17 cellular contexts compared by ENCODE assay signal in the genomic region with DNA sequence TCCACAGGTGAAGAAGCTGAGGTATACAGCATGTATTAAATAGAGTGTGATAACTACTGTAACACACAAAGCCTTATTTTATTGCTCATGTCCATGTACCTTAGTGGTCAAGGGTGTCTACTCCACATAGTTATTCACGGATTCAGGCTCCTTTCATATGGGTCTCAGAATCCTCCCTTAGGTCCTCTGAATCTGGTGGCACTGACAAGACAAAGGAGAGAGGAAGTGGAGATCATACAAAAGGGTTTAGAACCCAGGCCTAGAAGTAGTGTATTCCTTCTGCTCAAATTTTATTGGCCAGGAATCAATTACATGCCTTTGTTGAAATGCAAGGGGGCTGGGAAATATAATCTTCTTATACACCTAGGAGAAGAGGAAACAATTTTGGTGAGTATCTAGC.
DNase-seq lines count a peak whose midpoint lies in the region; ATAC-seq, FAIRE-seq and TF ChIP-seq lines count a peak whose summit lies in the region.
"Had no signal": no experiment of that assay in that cellular context is flagged by ENCODE, and none has a peak within 500 bp of the region (broad histone marks: within the 10 kb centered on the region; RNA-seq: fewer than 3 reads in every experiment).

No MANE protein-coding gene starts in this region.

- H3K27me3 ChIP-seq in GM12878 (replicated peaks in 1 of 2; ENCODE audit: control insufficient read depth in 2 of 2, insufficient read depth in 2 of 2, low read length in 1 of 2) (no peaks in the 10 kb centered on the region), esophagus muscularis mucosa (no peaks in the 10 kb centered on the region)

- no TSS peak for BruUV-seq in GM12878 (replicated peaks; lab: Mats Ljungman, UMichigan)

- no peaks in the 10 kb centered on the region for H3K36me3 Mint-ChIP-seq in activated CD4-positive, alpha-beta T cell treated with anti-CD3 and anti-CD28 coated beads, Interleukin-2, amount 10 ng/mL, durations not matched to agents 24 days and 14 days (ENCODE audit: low read depth)
- H3K36me3 Mint-ChIP-seq: activated CD8-positive, alpha-beta memory T cell treated with anti-CD3 and anti-CD28 coated beads, Interleukin-2, amount 10 ng/mL, durations not matched to agents 7 days and 5 days; WTC11 had no signal

- POLR2A ChIA-PET in A549 (lab: Yijun Ruan, JAX) (no interaction called here), GM12878 (lab: Charles Lee) (interaction anchor here (1.1 kb wide), 1 partner anchor 12 kb away, joined by 3 read pairs; no protein-coding TSS in a partner anchor)

- peaks cover 7% of the 10 kb centered on the region for H3K9me3 Mint-ChIP-seq in activated CD4-positive, alpha-beta T cell treated with anti-CD3 and anti-CD28 coated beads, Interleukin-2, amount 10 ng/mL, durations not matched to agents 24 days and 14 days

- WGBS in A549 (ENCODE audit: missing lambda C conversion rate) = 85% methylated on average over 1 of the region's 1 CpG
- 100% methylated on average over 1 of the region's 1 CpG for WGBS in GM12878 (ENCODE audit: insufficient coverage, insufficient replicate concordance, low lambda C conversion rate, missing lambda C conversion rate)
- 100% methylated on average over 1 of the region's 1 CpG for WGBS in esophagus muscularis mucosa

- H3K27me3 Mint-ChIP-seq in activated CD4-positive, alpha-beta T cell treated with anti-CD3 and anti-CD28 coated beads, Interleukin-2, amount 10 ng/mL, durations not matched to agents 24 days and 14 days = peaks cover 3% of the 10 kb centered on the region
- H3K27me3 Mint-ChIP-seq: activated CD8-positive, alpha-beta memory T cell treated with anti-CD3 and anti-CD28 coated beads, Interleukin-2, amount 10 ng/mL, durations not matched to agents 7 days and 5 days had no signal

- RAD21 ChIA-PET in GM12878 (lab: Charles Lee; ENCODE audit: unreplicated experiment) = interaction anchor here (0.7 to 1.4 kb wide), 6 partner anchors 21 to 359 kb away, joined by 3 to 5 read pairs (median 3); no protein-coding TSS in a partner anchor

- no peak overlapping the region; the same call in 1 of the 2 replicates for H3K9ac ChIP-seq in GM12878 (ENCODE audit: control insufficient read depth, insufficient read depth, low read length)

- CTCF ChIA-PET in A549 (lab: Yijun Ruan, JAX) (no interaction called here), GM12878 (lab: Yijun Ruan, JAX) (no interaction called here)

- H3K4me1 ChIP-seq in A549 = peaks cover 8% of the 10 kb centered on the region; the same call in 1 of the 3 replicates
- peaks cover 22% of the 10 kb centered on the region for H3K4me1 ChIP-seq in GM12878 (ENCODE audit: control insufficient read depth, insufficient read depth, low read length)
- H3K4me1 ChIP-seq in esophagus muscularis mucosa = no peaks in the 10 kb centered on the region

- H4K20me1 ChIP-seq in GM12878 (ENCODE audit: control insufficient read depth, insufficient read depth) = no peaks in the 10 kb centered on the region

- TF ChIP-seq CTCF in A549 (IDR thresholded peaks at IDR 0.05) = no peak
- no peak for TF ChIP-seq CTCF in GM12878 (IDR thresholded peaks at IDR 0.05 in 2 of 3, conservative IDR thresholded peaks at IDR 0.05 in 1 of 3; ENCODE audit: control insufficient read depth in 2 of 3, extremely low read depth in 1 of 3, insufficient read depth in 1 of 3, low read depth in 3 of 3, low read length in 3 of 3)
- TF ChIP-seq CTCF in esophagus muscularis mucosa (IDR thresholded peaks at IDR 0.05) = no peak

- SMC1A ChIA-PET in GM12878 (lab: Charles Lee; ENCODE audit: uncharacterized antibody, unreplicated experiment) = interaction anchor here (0.8 to 2.2 kb wide), 4 partner anchors 34 to 80 kb away, joined by 3 to 9 read pairs (median 4); no protein-coding TSS in a partner anchor

- no peaks in the 10 kb centered on the region for H3K36me3 ChIP-seq in GM12878 (ENCODE audit: control insufficient read depth in 2 of 2, insufficient read depth in 2 of 2, low read length in 1 of 2)
- no peaks in the 10 kb centered on the region for H3K36me3 ChIP-seq in esophagus muscularis mucosa
- H3K36me3 ChIP-seq: lower lobe of right lung had no signal

- H3K27ac ChIP-seq in A549 (no peak overlapping the region), GM12878 (ENCODE audit: control insufficient read depth, insufficient read depth) (peak overlapping the region; percentile 61), esophagus muscularis mucosa (replicated peaks in 1 of 4) (no peak overlapping the region)
- H3K27ac ChIP-seq: lower lobe of right lung had no signal

- H3K4me3 Mint-ChIP-seq in activated CD4-positive, alpha-beta T cell treated with anti-CD3 and anti-CD28 coated beads, Interleukin-2, amount 10 ng/mL, durations not matched to agents 24 days and 14 days = no peak overlapping the region
- H3K4me3 Mint-ChIP-seq: activated CD8-positive, alpha-beta memory T cell treated with anti-CD3 and anti-CD28 coated beads, Interleukin-2, amount 10 ng/mL, durations not matched to agents 7 days and 5 days; WTC11 had no signal

- intact Hi-C loops in GM12878 (cut with micrococcal nuclease; ENCODE audit: unreplicated experiment) (no loop called here), esophagus muscularis mucosa (cut with DNase I) (no loop called here)
- intact Hi-C loops in activated CD4-positive, alpha-beta T cell treated with anti-CD3 and anti-CD28 coated beads, Interleukin-2, amount 10 ng/mL, durations not matched to agents 24 days and 14 days (cut with micrococcal nuclease) = no loop called here

- in situ Hi-C loops in GM12878 (cut with MboI) = no loop called here

- TF ChIP-seq RAD21 in A549 (conservative IDR thresholded peaks at IDR 0.05 in 1 of 2, IDR thresholded peaks at IDR 0.05 in 1 of 2) = no peak
- TF ChIP-seq RAD21 in GM12878 (IDR thresholded peaks at IDR 0.05; ENCODE audit: insufficient read depth, low read depth, low read length) = no peak

- no peak for ATAC-seq in A549
- peak; percentile 47 for ATAC-seq in GM12878
- ATAC-seq: activated CD8-positive, alpha-beta memory T cell treated with anti-CD3 and anti-CD28 coated beads, Interleukin-2, amount 10 ng/mL, durations not matched to agents 7 days and 5 days had no signal

- H3K4me3 ChIP-seq in A549 (no peak overlapping the region), GM12878 (no peak overlapping the region), esophagus muscularis mucosa (no peak overlapping the region)
- H3K4me3 ChIP-seq: lower lobe of right lung had no signal

- H3K27ac Mint-ChIP-seq in activated CD4-positive, alpha-beta T cell treated with anti-CD3 and anti-CD28 coated beads, Interleukin-2, amount 10 ng/mL, durations not matched to agents 24 days and 14 days = no peak overlapping the region
- H3K27ac Mint-ChIP-seq: activated CD8-positive, alpha-beta memory T cell treated with anti-CD3 and anti-CD28 coated beads, Interleukin-2, amount 10 ng/mL, durations not matched to agents 7 days and 5 days; WTC11 had no signal

- peak overlapping the region; percentile 61 for H2AFZ ChIP-seq in GM12878 (ENCODE audit: control insufficient read depth, low read depth, low read length)

- H3K4me1 Mint-ChIP-seq in activated CD4-positive, alpha-beta T cell treated with anti-CD3 and anti-CD28 coated beads, Interleukin-2, amount 10 ng/mL, durations not matched to agents 24 days and 14 days = peaks cover 6% of the 10 kb centered on the region

- no peak for DNase-seq in A549 (ENCODE audit: low read depth in 1 of 2, low spot score in 1 of 2)
- DNase-seq in GM18507 (ENCODE audit: extremely low spot score, insufficient read length, low read depth) = no peak
- DNase-seq in Kasumi-1 (lab: John Stamatoyannopoulos, UW) = peak; percentile 25 to 59
- no peak for DNase-seq in GM12878 (ENCODE audit: low read depth, low spot score)
- no peak for DNase-seq in esophagus muscularis mucosa (ENCODE audit: extremely low spot score)
- no peak for DNase-seq in NCI-H748 (lab: John Stamatoyannopoulos, UW; ENCODE audit: unreplicated experiment)
- no peak for DNase-seq in activated CD8-positive, alpha-beta memory T cell treated with anti-CD3 and anti-CD28 coated beads, Interleukin-2, amount 50 U/mL, for 4 hours
- no peak for DNase-seq in activated CD4-positive, alpha-beta T cell treated with anti-CD3 and anti-CD28 coated beads, Interleukin-2, amount 10 ng/mL, durations not matched to agents 24 days and 14 days
- DNase-seq: activated CD8-positive, alpha-beta memory T cell treated with anti-CD3 and anti-CD28 coated beads, Interleukin-2, amount 10 ng/mL, durations not matched to agents 7 days and 5 days; activated naive CD4-positive, alpha-beta T cell; dermis blood vessel endothelial cell; DMS 273 treated with DMSO at 0.1 percent for 48 hours; NCI-H1436 treated with DMSO at 0.1 percent for 48 hours; stimulated activated CD4-positive, alpha-beta T cell treated with anti-CD3 and anti-CD28 coated beads, Interleukin-15, amount 100 ng/mL, for 24 hours had no signal

- TF ChIP-seq POLR2A in A549 (IDR thresholded peaks at IDR 0.05; ENCODE audit: low read length) (no peak), GM12878 (IDR thresholded peaks at IDR 0.05; ENCODE audit: low read depth, low read length) (no peak), esophagus muscularis mucosa (IDR thresholded peaks at IDR 0.05; ENCODE audit: low read depth) (no peak)

- no peaks in the 10 kb centered on the region for H3K79me2 ChIP-seq in GM12878 (ENCODE audit: control insufficient read depth, insufficient read depth, low read length)

- no peaks in the 10 kb centered on the region for H3K9me3 ChIP-seq in A549
- H3K9me3 ChIP-seq in GM12878 (replicated peaks; ENCODE audit: control insufficient read depth, insufficient read depth, low read length) = no peaks in the 10 kb centered on the region
- H3K9me3 ChIP-seq in esophagus muscularis mucosa = no peaks in the 10 kb centered on the region
- H3K9me3 ChIP-seq: lower lobe of right lung had no signal

- no peak for TF ChIP-seq EP300 in A549 (IDR thresholded peaks at IDR 0.05)
- no peak for TF ChIP-seq EP300 in GM12878 (IDR thresholded peaks at IDR 0.05; ENCODE audit: borderline replicate concordance in 1 of 2, control insufficient read depth in 1 of 2, low read depth in 2 of 2, low read length in 2 of 2)
- TF ChIP-seq EP300 in esophagus muscularis mucosa (IDR thresholded peaks at IDR 0.05) = no peak

- FAIRE-seq in A549 (lab: Jason Lieb, UNC) (no peak), GM18507 (lab: Jason Lieb, UNC) (peak; percentile 56), GM12878 (lab: Jason Lieb, UNC) (peak; percentile 31)
- FAIRE-seq: urothelium cell line had no signal

- H3K4me2 ChIP-seq in A549 = peak overlapping the region; percentile 28; the same call in 1 of the 3 replicates
- peak overlapping the region; percentile 62 for H3K4me2 ChIP-seq in GM12878 (ENCODE audit: control insufficient read depth, insufficient read depth)

TF ChIP-seq in A549, 52 proteins besides CTCF, POLR2A, EP300 and RAD21 (continues in another document):
- TF ChIP-seq TFCP2L1 (CRISPR knock-in tag; IDR thresholded peaks at IDR 0.05) = no peak

Comparison
In these comparisons a context has a peak if more than half of its experiments do, and no peak if none do; other contexts are left out.
1. DNase-seq: peak in Kasumi-1 (2 of 2); none in A549 (0 of 2), GM18507 (single experiment), GM12878 (single experiment), esophagus muscularis mucosa (single experiment), NCI-H748 (single experiment), activated CD8-positive, alpha-beta memory T cell treated with anti-CD3 and anti-CD28 coated beads, Interleukin-2, amount 50 U/mL, for 4 hours (single experiment) and activated CD4-positive, alpha-beta T cell treated with anti-CD3 and anti-CD28 coated beads, Interleukin-2, amount 10 ng/mL, durations not matched to agents 24 days and 14 days (single experiment).